ENCODE assay signal across 12 cellular contexts in the genomic region with DNA sequence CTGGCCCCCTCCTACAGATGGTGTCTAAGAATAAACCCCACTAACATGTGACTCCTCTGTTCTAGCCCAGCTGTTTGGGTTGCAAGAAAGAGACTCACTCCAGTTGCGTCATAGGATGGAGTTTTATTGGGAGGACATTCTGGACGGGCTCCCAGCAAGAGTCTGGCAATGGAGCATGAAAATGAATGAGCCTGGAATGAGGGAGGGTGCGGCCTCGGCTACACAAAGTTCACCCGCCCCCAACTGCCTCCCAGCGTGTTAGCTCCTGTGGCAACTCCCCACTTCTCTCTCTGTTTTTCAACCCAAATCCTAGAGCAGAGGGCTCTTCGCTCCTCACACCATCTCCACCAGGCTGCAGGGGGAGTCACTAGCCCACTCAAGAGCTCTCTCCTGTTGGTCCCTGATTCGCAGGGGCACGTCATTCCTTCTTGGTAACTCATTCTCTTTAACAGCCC. TPM values are rescaled to one million over a fixed set of nuclear protein-coding genes. Genes with fewer than 3 reads are reported as not detected.
DNase-seq lines count a peak whose midpoint lies in the region; ATAC-seq and TF ChIP-seq lines count a peak whose summit lies in the region.
"Had no signal": no experiment of that assay in that cellular context is flagged by ENCODE, and none has a peak within 500 bp of the region (broad histone marks: within the 10 kb centered on the region; RNA-seq: fewer than 3 reads in every experiment).

No MANE protein-coding gene starts in this region.

- no peaks in the 10 kb centered on the region for H3K9me3 Mint-ChIP-seq in CD4-positive, alpha-beta memory T cell
- H3K9me3 Mint-ChIP-seq: IgD-negative memory B cell, naive B cell had no signal

- no peaks in the 10 kb centered on the region for H4K20me1 ChIP-seq in PC-9 (ENCODE audit: insufficient read depth)

- no TSS peak for BruUV-seq in PC-9 (replicated peaks; lab: Mats Ljungman, UMichigan)

- no peaks in the 10 kb centered on the region for H3K4me1 Mint-ChIP-seq in CD4-positive, alpha-beta memory T cell

- peaks cover 22 to 26% of the 10 kb centered on the region in 2 donors for H3K27me3 Mint-ChIP-seq in CD4-positive, alpha-beta memory T cell

- DNase-seq in ELR (ENCODE audit: low read depth) (peak; percentile 63), amniotic epithelial cell (ENCODE audit: low read depth) (peak; percentile 88), left cardiac atrium (peak; percentile 86), renal cortical epithelial cell (ENCODE audit: low read depth) (peak; percentile 84), NCI-H2227 treated with DMSO at 0.1 percent for 48 hours (lab: John Stamatoyannopoulos, UW) (no peak), PC-9 (no peak)
- DNase-seq in CD4-positive, alpha-beta memory T cell, result no peak
- DNase-seq: naive B cell had no signal

- H3K4me3 Mint-ChIP-seq in CD4-positive, alpha-beta memory T cell, result no peak overlapping the region
- H3K4me3 Mint-ChIP-seq: IgD-negative memory B cell, naive B cell had no signal

- H3K27ac Mint-ChIP-seq in CD4-positive, alpha-beta memory T cell, result no peak overlapping the region

- no peak overlapping the region for H3K4me2 ChIP-seq in PC-9

- no peaks in the 10 kb centered on the region for H3K36me3 Mint-ChIP-seq in CD4-positive, alpha-beta memory T cell
- H3K36me3 Mint-ChIP-seq: IgD-negative memory B cell, naive B cell had no signal

- CTCF ChIA-PET in CD4-positive, alpha-beta memory T cell (lab: Charles Lee; ENCODE audit: partially characterized antibody), result no interaction called here
- CTCF ChIA-PET in PC-9 (lab: Charles Lee), result no interaction called here

- H3K79me2 ChIP-seq in PC-9 (ENCODE audit: low read depth), result no peaks in the 10 kb centered on the region

- no peaks in the 10 kb centered on the region for H3K27me3 ChIP-seq in CD4-positive, alpha-beta memory T cell (ENCODE audit: insufficient read depth, low read length)
- peaks cover 14% of the 10 kb centered on the region; the same call in 1 of the 2 replicates for H3K27me3 ChIP-seq in PC-9 (ENCODE audit: insufficient read depth, low read depth)

- H3K36me3 ChIP-seq in CD4-positive, alpha-beta memory T cell (ENCODE audit: insufficient read depth, low read length), result no peaks in the 10 kb centered on the region
- no peaks in the 10 kb centered on the region for H3K36me3 ChIP-seq in PC-9 (ENCODE audit: low read depth)

- no peak overlapping the region for H3K27ac ChIP-seq in CD4-positive, alpha-beta memory T cell (ENCODE audit: low read depth, low read length)
- H3K27ac ChIP-seq in PC-9, result no peak overlapping the region

- intact Hi-C loops in left cardiac atrium (cut with DNase I), result no loop called here
- intact Hi-C loops in CD4-positive, alpha-beta memory T cell (cut with micrococcal nuclease), result no loop called here
- intact Hi-C loops in PC-9 (cut with micrococcal nuclease; ENCODE audit: unreplicated experiment), result no loop called here

- no peaks in the 10 kb centered on the region for H3K9me2 ChIP-seq in PC-9 (ENCODE audit: insufficient read depth)

- no peak overlapping the region for H3K4me3 ChIP-seq in CD4-positive, alpha-beta memory T cell (ENCODE audit: low read length in 2 of 2)
- no peak overlapping the region for H3K4me3 ChIP-seq in PC-9
- H3K4me3 ChIP-seq: GM12878 had no signal

- TF ChIP-seq CTCF in PC-9 (conservative IDR thresholded peaks at IDR 0.05), result no peak

- ATAC-seq in left cardiac atrium (peak; percentile 88 to 91), HG03025 (IDR thresholded peaks at IDR 0.05; ENCODE audit: low FRiP score, unreplicated experiment) (no peak)

- no peaks in the 10 kb centered on the region for H3K9me3 ChIP-seq in CD4-positive, alpha-beta memory T cell (ENCODE audit: control insufficient read depth in 1 of 2, low read length in 2 of 2)
- no peaks in the 10 kb centered on the region for H3K9me3 ChIP-seq in PC-9 (ENCODE audit: insufficient read depth, low read depth)

- no peaks in the 10 kb centered on the region for H3F3A ChIP-seq in PC-9 (ENCODE audit: insufficient read depth, low read depth)

- no peaks in the 10 kb centered on the region for H3K4me1 ChIP-seq in CD4-positive, alpha-beta memory T cell (ENCODE audit: insufficient read depth, low read length)
- no peaks in the 10 kb centered on the region for H3K4me1 ChIP-seq in PC-9 (replicated peaks; ENCODE audit: insufficient read depth)

- no peak overlapping the region for H2AFZ ChIP-seq in PC-9

- POLR2A ChIA-PET in CD4-positive, alpha-beta memory T cell (lab: Charles Lee; ENCODE audit: partially characterized antibody), result no interaction called here
- POLR2A ChIA-PET in PC-9 (lab: Charles Lee; ENCODE audit: unreplicated experiment), result no interaction called here

RNA-seq across cellular contexts. Expression of a gene that starts 5.1 kb away (rescaled TPM):
- total RNA-seq in left cardiac atrium (10 to 100 TPM in 1 of 2 donors, 1 to 10 TPM in 1; 9.9 to 18.5 TPM), renal cortical epithelial cell (0.10 TPM in 1 of 2 replicates, not detected in the other), PC-9 (2021) (not detected in 2 replicates)
- total RNA-seq in CD4-positive, alpha-beta memory T cell, result not detected
- polyA plus RNA-seq in CD4-positive, alpha-beta memory T cell, result not detected
- total RNA-seq: activated CD8-positive, alpha-beta memory T cell treated with anti-CD3 and anti-CD28 coated beads for 36 hours; GM12878 had no signal
- polyA plus RNA-seq: GM12878, IgD-negative memory B cell had no signal

RNA-seq across cellular contexts. Expression of a gene that starts 23.7 kb away (rescaled TPM):
- total RNA-seq in left cardiac atrium, result not detected
- total RNA-seq in renal cortical epithelial cell, result not detected in 2 replicates
- total RNA-seq in CD4-positive, alpha-beta memory T cell, result not detected
- not detected for polyA plus RNA-seq in CD4-positive, alpha-beta memory T cell
- total RNA-seq in PC-9 (2021), result not detected in 2 replicates
- total RNA-seq: activated CD8-positive, alpha-beta memory T cell treated with anti-CD3 and anti-CD28 coated beads for 36 hours; GM12878 had no signal
- polyA plus RNA-seq: IgD-negative memory B cell had no signal

RNA-seq across cellular contexts. Expression of a gene that starts 25.5 kb away (rescaled TPM):
- total RNA-seq in left cardiac atrium, result 10 to 100 TPM; 12.4 to 23.9 TPM
- not detected in 2 replicates for total RNA-seq in renal cortical epithelial cell
- total RNA-seq in CD4-positive, alpha-beta memory T cell, result under 1 TPM; 0.30 to 0.32 TPM
- not detected for polyA plus RNA-seq in CD4-positive, alpha-beta memory T cell
- total RNA-seq in PC-9 (2021), result 0.13 TPM in 1 of 2 replicates, not detected in the other
- total RNA-seq: activated CD8-positive, alpha-beta memory T cell treated with anti-CD3 and anti-CD28 coated beads for 36 hours had no signal
- polyA plus RNA-seq: GM12878, IgD-negative memory B cell had no signal

RNA-seq across cellular contexts. Expression of a gene that starts 45.6 kb away (rescaled TPM):
- total RNA-seq in left cardiac atrium (10 to 100 TPM; 15.7 to 19.3 TPM), renal cortical epithelial cell (0.17 TPM in 1 of 2 replicates, not detected in the other), PC-9 (2021) (not detected in 2 replicates)
- total RNA-seq in CD4-positive, alpha-beta memory T cell, result not detected
- under 1 TPM in 1 of 2 donors, not detected in 1; 0.22 TPM for polyA plus RNA-seq in CD4-positive, alpha-beta memory T cell
- total RNA-seq: activated CD8-positive, alpha-beta memory T cell treated with anti-CD3 and anti-CD28 coated beads for 36 hours; GM12878 had no signal
- polyA plus RNA-seq: IgD-negative memory B cell had no signal

Comparison
In these comparisons a context has a peak if more than half of its experiments do, and no peak if none do; other contexts are left out.
1. DNase-seq: peak in ELR (single experiment), amniotic epithelial cell (single experiment), left cardiac atrium (single experiment) and renal cortical epithelial cell (single experiment); none in CD4-positive, alpha-beta memory T cell (0 of 5), NCI-H2227 treated with DMSO at 0.1 percent for 48 hours (single experiment) and PC-9 (0 of 2).
2. RNA of a gene that starts 25.5 kb away (total RNA-seq): 12.4 to 23.9 TPM in left cardiac atrium; 0.30 to 0.32 TPM in CD4-positive, alpha-beta memory T cell, 0.13 TPM in PC-9 and not detected in renal cortical epithelial cell; every median in the first group is over 10 times any median in the second.